ENCODE assay signal across 1 cellular context in the genomic region with DNA sequence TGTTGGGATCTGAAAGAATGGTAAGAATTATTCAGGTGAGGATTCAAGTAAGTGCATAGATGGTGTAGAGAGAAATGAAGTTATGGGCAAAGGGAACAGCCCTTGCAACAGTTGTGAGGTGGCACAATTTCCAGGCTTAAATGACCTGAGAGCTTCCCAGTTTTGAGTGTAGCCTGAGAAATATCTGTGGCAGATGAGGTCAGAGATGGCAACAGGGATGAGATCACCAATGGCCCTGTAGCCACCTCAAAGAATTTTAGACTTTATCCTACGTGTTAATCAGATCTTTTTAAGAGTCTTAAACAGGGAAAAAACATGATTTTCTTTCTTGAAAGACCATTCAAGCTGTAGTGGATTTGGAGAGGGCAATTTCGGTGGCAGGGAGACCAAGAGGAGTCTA.
TF ChIP-seq lines count a peak whose summit lies in the region.

No MANE protein-coding gene starts in this region.

TF ChIP-seq in GM23338, 12 proteins besides CTCF, POLR2A, EP300 and RAD21 (continued from another document):
- TF ChIP-seq, protein P1, sequence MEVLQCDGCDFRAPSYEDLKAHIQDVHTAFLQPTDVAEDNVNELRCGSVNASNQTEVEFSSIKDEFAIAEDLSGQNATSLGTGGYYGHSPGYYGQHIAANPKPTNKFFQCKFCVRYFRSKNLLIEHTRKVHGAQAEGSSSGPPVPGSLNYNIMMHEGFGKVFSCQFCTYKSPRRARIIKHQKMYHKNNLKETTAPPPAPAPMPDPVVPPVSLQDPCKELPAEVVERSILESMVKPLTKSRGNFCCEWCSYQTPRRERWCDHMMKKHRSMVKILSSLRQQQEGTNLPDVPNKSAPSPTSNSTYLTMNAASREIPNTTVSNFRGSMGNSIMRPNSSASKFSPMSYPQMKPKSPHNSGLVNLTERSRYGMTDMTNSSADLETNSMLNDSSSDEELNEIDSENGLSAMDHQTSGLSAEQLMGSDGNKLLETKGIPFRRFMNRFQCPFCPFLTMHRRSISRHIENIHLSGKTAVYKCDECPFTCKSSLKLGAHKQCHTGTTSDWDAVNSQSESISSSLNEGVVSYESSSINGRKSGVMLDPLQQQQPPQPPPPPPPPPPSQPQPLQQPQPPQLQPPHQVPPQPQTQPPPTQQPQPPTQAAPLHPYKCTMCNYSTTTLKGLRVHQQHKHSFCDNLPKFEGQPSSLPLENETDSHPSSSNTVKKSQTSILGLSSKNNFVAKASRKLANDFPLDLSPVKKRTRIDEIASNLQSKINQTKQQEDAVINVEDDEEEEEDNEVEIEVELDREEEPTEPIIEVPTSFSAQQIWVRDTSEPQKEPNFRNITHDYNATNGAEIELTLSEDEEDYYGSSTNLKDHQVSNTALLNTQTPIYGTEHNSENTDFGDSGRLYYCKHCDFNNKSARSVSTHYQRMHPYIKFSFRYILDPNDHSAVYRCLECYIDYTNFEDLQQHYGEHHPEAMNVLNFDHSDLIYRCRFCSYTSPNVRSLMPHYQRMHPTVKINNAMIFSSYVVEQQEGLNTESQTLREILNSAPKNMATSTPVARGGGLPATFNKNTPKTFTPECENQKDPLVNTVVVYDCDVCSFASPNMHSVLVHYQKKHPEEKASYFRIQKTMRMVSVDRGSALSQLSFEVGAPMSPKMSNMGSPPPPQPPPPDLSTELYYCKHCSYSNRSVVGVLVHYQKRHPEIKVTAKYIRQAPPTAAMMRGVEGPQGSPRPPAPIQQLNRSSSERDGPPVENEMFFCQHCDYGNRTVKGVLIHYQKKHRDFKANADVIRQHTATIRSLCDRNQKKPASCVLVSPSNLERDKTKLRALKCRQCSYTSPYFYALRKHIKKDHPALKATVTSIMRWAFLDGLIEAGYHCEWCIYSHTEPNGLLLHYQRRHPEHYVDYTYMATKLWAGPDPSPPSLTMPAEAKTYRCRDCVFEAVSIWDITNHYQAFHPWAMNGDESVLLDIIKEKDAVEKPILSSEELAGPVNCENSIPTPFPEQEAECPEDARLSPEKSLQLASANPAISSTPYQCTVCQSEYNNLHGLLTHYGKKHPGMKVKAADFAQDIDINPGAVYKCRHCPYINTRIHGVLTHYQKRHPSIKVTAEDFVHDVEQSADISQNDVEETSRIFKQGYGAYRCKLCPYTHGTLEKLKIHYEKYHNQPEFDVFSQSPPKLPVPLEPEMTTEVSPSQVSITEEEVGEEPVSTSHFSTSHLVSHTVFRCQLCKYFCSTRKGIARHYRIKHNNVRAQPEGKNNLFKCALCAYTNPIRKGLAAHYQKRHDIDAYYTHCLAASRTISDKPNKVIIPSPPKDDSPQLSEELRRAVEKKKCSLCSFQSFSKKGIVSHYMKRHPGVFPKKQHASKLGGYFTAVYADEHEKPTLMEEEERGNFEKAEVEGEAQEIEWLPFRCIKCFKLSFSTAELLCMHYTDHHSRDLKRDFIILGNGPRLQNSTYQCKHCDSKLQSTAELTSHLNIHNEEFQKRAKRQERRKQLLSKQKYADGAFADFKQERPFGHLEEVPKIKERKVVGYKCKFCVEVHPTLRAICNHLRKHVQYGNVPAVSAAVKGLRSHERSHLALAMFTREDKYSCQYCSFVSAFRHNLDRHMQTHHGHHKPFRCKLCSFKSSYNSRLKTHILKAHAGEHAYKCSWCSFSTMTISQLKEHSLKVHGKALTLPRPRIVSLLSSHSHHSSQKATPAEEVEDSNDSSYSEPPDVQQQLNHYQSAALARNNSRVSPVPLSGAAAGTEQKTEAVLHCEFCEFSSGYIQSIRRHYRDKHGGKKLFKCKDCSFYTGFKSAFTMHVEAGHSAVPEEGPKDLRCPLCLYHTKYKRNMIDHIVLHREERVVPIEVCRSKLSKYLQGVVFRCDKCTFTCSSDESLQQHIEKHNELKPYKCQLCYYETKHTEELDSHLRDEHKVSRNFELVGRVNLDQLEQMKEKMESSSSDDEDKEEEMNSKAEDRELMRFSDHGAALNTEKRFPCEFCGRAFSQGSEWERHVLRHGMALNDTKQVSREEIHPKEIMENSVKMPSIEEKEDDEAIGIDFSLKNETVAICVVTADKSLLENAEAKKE (CRISPR knock-in tag; IDR thresholded peaks at IDR 0.05): no peak
- TF ChIP-seq ZNF114 (CRISPR knock-in tag; IDR thresholded peaks at IDR 0.05): no peak
- no peak for TF ChIP-seq NANOG (IDR thresholded peaks at IDR 0.05; ENCODE audit: borderline replicate concordance)
- TF ChIP-seq EZH2 (IDR thresholded peaks at IDR 0.05; ENCODE audit: low read depth, unreplicated experiment): no peak
- no peak for TF ChIP-seq ZNF331 (CRISPR knock-in tag; IDR thresholded peaks at IDR 0.05; ENCODE audit: low read depth)
- TF ChIP-seq STAT1 (IDR thresholded peaks at IDR 0.05; ENCODE audit: unreplicated experiment): no peak
- no peak for TF ChIP-seq EZH2phosphoT487 (IDR thresholded peaks at IDR 0.05; ENCODE audit: unreplicated experiment)
TF ChIP-seq in GM23338: peak in this region for 0.
